ENCODE assay signal across 20 cellular contexts in the genomic region with DNA sequence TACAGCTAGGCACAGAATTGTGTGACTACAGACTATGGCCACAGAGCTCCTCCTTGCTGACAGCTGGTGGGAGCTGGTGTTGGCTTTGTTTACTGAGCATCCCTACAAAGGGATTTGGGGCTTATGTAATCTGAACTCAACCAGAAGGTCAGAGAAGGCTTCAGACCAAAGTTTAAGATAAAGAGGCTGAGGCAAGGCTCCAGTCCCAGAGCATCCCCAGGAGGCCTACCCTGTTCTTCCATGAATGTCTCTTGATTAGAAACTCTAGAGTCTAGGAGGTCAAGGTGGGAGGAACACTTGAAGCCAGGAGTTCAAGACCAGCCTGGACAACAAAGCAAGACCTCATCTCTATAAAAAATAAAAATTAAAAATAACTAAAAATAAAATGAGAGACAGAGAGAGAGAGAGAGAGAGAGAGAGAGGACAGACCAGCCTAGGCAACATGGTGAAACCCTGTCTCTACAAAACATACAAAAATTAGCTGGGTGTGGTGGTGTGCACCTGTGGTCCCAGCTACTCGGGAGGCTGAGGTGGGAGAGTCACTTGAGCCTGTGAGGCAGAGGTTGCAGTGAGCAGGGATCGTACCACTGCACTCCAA.
A peak's percentile ranks its signal among the peaks of the same experiment; 100 is the strongest.
DNase-seq lines count a peak whose midpoint lies in the region; ATAC-seq and TF ChIP-seq lines count a peak whose summit lies in the region.
"Had no signal": no experiment of that assay in that cellular context is flagged by ENCODE, and none has a peak within 500 bp of the region (broad histone marks: within the 10 kb centered on the region; RNA-seq: fewer than 3 reads in every experiment).

No MANE protein-coding gene starts in this region.

- H3K9me3 ChIP-seq in WERI-Rb-1 (ENCODE audit: severe bottlenecking) (peaks cover 5% of the 10 kb centered on the region), thyroid gland (no peaks in the 10 kb centered on the region)
- H3K9me3 ChIP-seq: SJCRH30 had no signal

- H3K27ac ChIP-seq in WERI-Rb-1 (peak overlapping the region; percentile 54), thyroid gland (no peak overlapping the region)
- H3K27ac ChIP-seq: 22Rv1, KMS-11, SJCRH30 had no signal

- H3K4me3 Mint-ChIP-seq in activated CD4-positive, alpha-beta memory T cell treated with anti-CD3 and anti-CD28 coated beads, Interleukin-2, amount 10 ng/mL, durations not matched to agents 7 days and 5 days: no peak overlapping the region
- H3K4me3 Mint-ChIP-seq: CD8-positive, alpha-beta T cell had no signal

- no peak for TF ChIP-seq POLR2A in thyroid gland (IDR thresholded peaks at IDR 0.05)

- H3K4me1 ChIP-seq in thyroid gland: no peaks in the 10 kb centered on the region
- H3K4me1 ChIP-seq: SJCRH30 had no signal

- DNase-seq in DMS 273 (lab: John Stamatoyannopoulos, UW; ENCODE audit: unreplicated experiment) (peak; percentile 22), DMS 273 treated with DMSO at 0.1 percent for 48 hours (lab: John Stamatoyannopoulos, UW) (no peak), WERI-Rb-1 (peak; percentile 59), left lobe of liver (ENCODE audit: low spot score) (peak; percentile 8), sciatic nerve (ENCODE audit: low spot score) (peak; percentile 28), thyroid gland (no peak)
- no peak for DNase-seq in activated CD4-positive, alpha-beta memory T cell treated with anti-CD3 and anti-CD28 coated beads, Interleukin-2, amount 10 ng/mL, durations not matched to agents 7 days and 5 days
- DNase-seq: ACHN, C1 segment of cervical spinal cord, DMS53, EL, NCI-H1105, NCI-H2029 treated with DMSO at 0.1 percent for 48 hours, NCI-H226, NCI-H774 had no signal

- H3K27me3 Mint-ChIP-seq in activated CD4-positive, alpha-beta memory T cell treated with anti-CD3 and anti-CD28 coated beads, Interleukin-2, amount 10 ng/mL, durations not matched to agents 7 days and 5 days: peaks cover 1% of the 10 kb centered on the region

- POLR2A ChIA-PET in activated CD4-positive, alpha-beta memory T cell treated with anti-CD3 and anti-CD28 coated beads, Interleukin-2, amount 10 ng/mL, durations not matched to agents 7 days and 5 days (lab: Charles Lee): interaction anchor here (0.9 kb wide), 1 partner anchor 24 kb away, joined by 3 read pairs; no protein-coding TSS in a partner anchor

- ATAC-seq in left lobe of liver (no peak), sciatic nerve (no peak), HG03457 (IDR thresholded peaks at IDR 0.05; ENCODE audit: unreplicated experiment) (no peak)
- ATAC-seq: CD8-positive, alpha-beta T cell had no signal

- TF ChIP-seq CTCF in WERI-Rb-1 (IDR thresholded peaks at IDR 0.05; ENCODE audit: low read depth, low read length) (no peak), thyroid gland (IDR thresholded peaks at IDR 0.05) (no peak)

- H3K9me3 Mint-ChIP-seq in activated CD4-positive, alpha-beta memory T cell treated with anti-CD3 and anti-CD28 coated beads, Interleukin-2, amount 10 ng/mL, durations not matched to agents 7 days and 5 days: no peaks in the 10 kb centered on the region
- H3K9me3 Mint-ChIP-seq: CD8-positive, alpha-beta T cell had no signal

- no peaks in the 10 kb centered on the region for H3K36me3 Mint-ChIP-seq in activated CD4-positive, alpha-beta memory T cell treated with anti-CD3 and anti-CD28 coated beads, Interleukin-2, amount 10 ng/mL, durations not matched to agents 7 days and 5 days (ENCODE audit: low read depth)
- H3K36me3 Mint-ChIP-seq: CD8-positive, alpha-beta T cell had no signal

- H3K27me3 ChIP-seq in WERI-Rb-1 (ENCODE audit: insufficient read depth, low read depth, severe bottlenecking): no peaks in the 10 kb centered on the region
- H3K27me3 ChIP-seq in thyroid gland: no peaks in the 10 kb centered on the region
- H3K27me3 ChIP-seq: SJCRH30 had no signal

- H3K4me3 ChIP-seq in WERI-Rb-1 (ENCODE audit: low read depth, low read length) (no peak overlapping the region), thyroid gland (replicated peaks in 1 of 3) (no peak overlapping the region)
- H3K4me3 ChIP-seq: SJCRH30 had no signal

- intact Hi-C loops in sciatic nerve (cut with DNase I) (no loop called here), thyroid gland (cut with DNase I) (no loop called here)

- CTCF ChIA-PET in activated CD4-positive, alpha-beta memory T cell treated with anti-CD3 and anti-CD28 coated beads, Interleukin-2, amount 10 ng/mL, durations not matched to agents 7 days and 5 days (lab: Charles Lee): no interaction called here

- no peak overlapping the region for H3K27ac Mint-ChIP-seq in activated CD4-positive, alpha-beta memory T cell treated with anti-CD3 and anti-CD28 coated beads, Interleukin-2, amount 10 ng/mL, durations not matched to agents 7 days and 5 days
- H3K27ac Mint-ChIP-seq: CD8-positive, alpha-beta T cell had no signal

- WGBS in thyroid gland, 2 donors: 91 to 93% methylated on average over 2 of the region's 2 CpGs

- H3K36me3 ChIP-seq in WERI-Rb-1 (no peaks in the 10 kb centered on the region), thyroid gland (no peaks in the 10 kb centered on the region)
- H3K36me3 ChIP-seq: SJCRH30 had no signal

- no peaks in the 10 kb centered on the region for H3K4me1 Mint-ChIP-seq in activated CD4-positive, alpha-beta memory T cell treated with anti-CD3 and anti-CD28 coated beads, Interleukin-2, amount 10 ng/mL, durations not matched to agents 7 days and 5 days

Comparison
In these comparisons a context has a peak if more than half of its experiments do, and no peak if none do; other contexts are left out.
1. DNase-seq: peak in DMS 273 (single experiment), WERI-Rb-1 (single experiment), left lobe of liver (single experiment) and sciatic nerve (single experiment); none in DMS 273 treated with DMSO at 0.1 percent for 48 hours (single experiment), activated CD4-positive, alpha-beta memory T cell treated with anti-CD3 and anti-CD28 coated beads, Interleukin-2, amount 10 ng/mL, durations not matched to agents 7 days and 5 days (single experiment) and thyroid gland (0 of 2).